ENCODE assay signal across 18 cellular contexts in the genomic region with DNA sequence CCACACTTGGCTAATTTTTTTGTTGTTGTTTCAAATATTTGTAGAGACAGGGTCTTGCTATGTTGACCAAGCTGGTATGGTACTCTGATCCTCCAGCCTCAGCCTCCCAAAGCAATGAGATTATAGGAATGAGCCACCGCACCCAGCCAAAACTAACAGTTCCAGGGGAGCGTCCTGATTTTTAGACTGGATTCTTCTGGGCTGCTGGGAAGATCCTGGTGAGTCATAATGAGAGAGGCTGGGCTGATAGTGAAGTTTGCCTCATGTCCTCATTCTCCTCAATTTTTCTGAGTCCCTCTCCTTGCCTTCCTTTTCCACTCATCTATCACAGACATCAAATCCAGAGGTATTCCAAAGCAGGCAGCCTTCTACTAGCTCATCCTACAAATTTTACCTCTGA.
DNase-seq lines count a peak whose midpoint lies in the region; ATAC-seq, FAIRE-seq and TF ChIP-seq lines count a peak whose summit lies in the region.
"Had no signal": no experiment of that assay in that cellular context is flagged by ENCODE, and none has a peak within 500 bp of the region (broad histone marks: within the 10 kb centered on the region; RNA-seq: fewer than 3 reads in every experiment).

No MANE protein-coding gene starts in this region.

- no peak overlapping the region for H3K4me3 Mint-ChIP-seq in WTC11
- H3K4me3 Mint-ChIP-seq: naive B cell had no signal

- peak overlapping the region; percentile 26; the same call in 1 of the 2 replicates for H3K27ac Mint-ChIP-seq in WTC11

- H3K79me2 ChIP-seq in HCT116 (ENCODE audit: insufficient read depth, low read length): no peaks in the 10 kb centered on the region

- no peaks in the 10 kb centered on the region for H3K27me3 Mint-ChIP-seq in WTC11 (ENCODE audit: low read depth)

- BruUV-seq in HCT116 (replicated peaks; lab: Mats Ljungman, UMichigan): no TSS peak

- intact Hi-C loops in HCT116 (cut with micrococcal nuclease): no loop called here

- no peaks in the 10 kb centered on the region for H3K9me2 ChIP-seq in HCT116 (ENCODE audit: insufficient read depth)

- H3K4me2 ChIP-seq in HCT116 (ENCODE audit: low read length): peak overlapping the region; percentile 39

- H3K9me3 ChIP-seq in HCT116 (ENCODE audit: control insufficient read depth in 1 of 2, insufficient read depth in 1 of 2, low read depth in 1 of 2, low read length in 2 of 2): no peaks in the 10 kb centered on the region
- H3K9me3 ChIP-seq: lower lobe of right lung had no signal

- no peak overlapping the region for H2AFZ ChIP-seq in HCT116 (ENCODE audit: low read depth, low read length, poor library complexity, severe bottlenecking)

- no peaks in the 10 kb centered on the region for H3K36me3 ChIP-seq in HCT116 (ENCODE audit: control insufficient read depth in 1 of 2, insufficient read depth in 2 of 2, low read length in 2 of 2)
- H3K36me3 ChIP-seq: lower lobe of right lung had no signal

- peaks cover 49% of the 10 kb centered on the region for H3K36me3 Mint-ChIP-seq in WTC11
- H3K36me3 Mint-ChIP-seq: naive B cell had no signal

- no peak for TF ChIP-seq RAD21 in HCT116 (IDR thresholded peaks at IDR 0.05; ENCODE audit: low read depth)

- H4K20me1 ChIP-seq in HCT116 (ENCODE audit: insufficient read depth): no peaks in the 10 kb centered on the region

- H3K27ac ChIP-seq in HCT116 (ENCODE audit: low read depth, low read length): no peak overlapping the region
- H3K27ac ChIP-seq: C4-2B, lower lobe of right lung had no signal

- peaks cover 12% of the 10 kb centered on the region for H3K9me3 Mint-ChIP-seq in WTC11

- H3K4me1 Mint-ChIP-seq in WTC11: peaks cover 47% of the 10 kb centered on the region
- H3K4me1 Mint-ChIP-seq: naive B cell had no signal

- RAD21 ChIA-PET in HCT116 (lab: Charles Lee; ENCODE audit: low non-redundant PET in 1 of 2, low total read pairs in 2 of 2, uncharacterized antibody in 2 of 2, unreplicated experiment in 2 of 2): interaction anchor here in 1 of 2 experiments (0.7 kb wide), 1 partner anchor 19 kb away, joined by 3 read pairs; no protein-coding TSS in a partner anchor

- no peak for DNase-seq in HCT116 (ENCODE audit: low read depth, low spot score)
- DNase-seq in WTC11 (ENCODE audit: low spot score): no peak
- DNase-seq in fibroblast of mammary gland (ENCODE audit: low read depth): peak; percentile 76
- peak; percentile 65 for DNase-seq in urothelium cell line (ENCODE audit: low spot score)
- no peak for DNase-seq in germinal center (ENCODE audit: low spot score)
- no peak for DNase-seq in activated CD4-positive, alpha-beta T cell treated with anti-CD3 and anti-CD28 coated beads for 48 hours
- no peak for DNase-seq in hippocampal formation (lab: John Stamatoyannopoulos, UW)
- DNase-seq: activated naive CD4-positive, alpha-beta T cell; dorsolateral prefrontal cortex; foreskin melanocyte; GOT3; lower lobe of right lung; naive B cell; NCI-H2029; stimulated activated CD4-positive, alpha-beta T cell treated with anti-CD3 and anti-CD28 coated beads, Interleukin-4, amount 100 ng/mL, for 24 hours; stimulated activated CD8-positive, alpha-beta memory T cell treated with anti-CD3 and anti-CD28 coated beads, Interleukin-4, amount 100 ng/mL, for 48 hours; T1000 had no signal

- FAIRE-seq in urothelium cell line (lab: Jason Lieb, UNC): no peak

- POLR2A ChIA-PET in HCT116 (lab: Charles Lee) (interaction anchor here (0.7 to 1.5 kb wide), 2 partner anchors 14 to 82 kb away, joined by 3 to 4 read pairs; a partner anchor contains a TSS), WTC11 (lab: Charles Lee) (no interaction called here)

- no peak for TF ChIP-seq POLR2A in HCT116 (IDR thresholded peaks at IDR 0.05; ENCODE audit: borderline replicate concordance, extremely low read depth, insufficient read depth, insufficient read length)

- peaks cover 0 to 37% of the 10 kb centered on the region in 2 experiments; a peak in 2 of 4 replicates for H3K4me1 ChIP-seq in HCT116 (ENCODE audit: control insufficient read depth in 1 of 2, insufficient read depth in 2 of 2, low read length in 2 of 2)
- H3K4me1 ChIP-seq: lower lobe of right lung had no signal

- CTCF ChIA-PET in HCT116 (lab: Charles Lee) (no interaction called here), WTC11 (lab: Charles Lee) (interaction anchor here (0.6 kb wide), 1 partner anchor 28 kb away, joined by 3 read pairs; no protein-coding TSS in a partner anchor)

- H3K27me3 ChIP-seq in HCT116 (ENCODE audit: insufficient read depth, low read length): no peaks in the 10 kb centered on the region

- TF ChIP-seq CTCF in HCT116 (IDR thresholded peaks at IDR 0.05 in 2 of 3, conservative IDR thresholded peaks at IDR 0.05 in 1 of 3; ENCODE audit: borderline replicate concordance in 1 of 3, insufficient read depth in 1 of 3, low read depth in 2 of 3, low read length in 2 of 3) (no peak), WTC11 (IDR thresholded peaks at IDR 0.05) (no peak), fibroblast of mammary gland (conservative IDR thresholded peaks at IDR 0.05; ENCODE audit: control insufficient read depth, insufficient read depth, low read depth, low read length) (no peak)

- ATAC-seq in HCT116 (peak; percentile 48), WTC11 (no peak)
- ATAC-seq: lower lobe of right lung had no signal

- H3K9ac ChIP-seq in HCT116 (ENCODE audit: low read length): no peak overlapping the region

- no peak overlapping the region for H3K4me3 ChIP-seq in HCT116 (replicated peaks in 1 of 2; ENCODE audit: low read depth in 1 of 2, low read length in 2 of 2)
- no peak overlapping the region for H3K4me3 ChIP-seq in fibroblast of mammary gland (ENCODE audit: control insufficient read depth, low read depth, low read length)
- H3K4me3 ChIP-seq: dorsolateral prefrontal cortex, lower lobe of right lung had no signal

TF ChIP-seq in HCT116, 20 proteins besides CTCF, POLR2A, EP300 and RAD21:
- TF ChIP-seq, protein P1, sequence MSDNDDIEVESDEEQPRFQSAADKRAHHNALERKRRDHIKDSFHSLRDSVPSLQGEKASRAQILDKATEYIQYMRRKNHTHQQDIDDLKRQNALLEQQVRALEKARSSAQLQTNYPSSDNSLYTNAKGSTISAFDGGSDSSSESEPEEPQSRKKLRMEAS (IDR thresholded peaks at IDR 0.05): peak; percentile 42; the same call in 1 of the 2 replicates
- peak; percentile 57 for TF ChIP-seq FOSL1 (IDR thresholded peaks at IDR 0.05; ENCODE audit: low read depth)
- no peak for TF ChIP-seq SRF (IDR thresholded peaks at IDR 0.05; ENCODE audit: low read depth)
- TF ChIP-seq, protein P2, sequence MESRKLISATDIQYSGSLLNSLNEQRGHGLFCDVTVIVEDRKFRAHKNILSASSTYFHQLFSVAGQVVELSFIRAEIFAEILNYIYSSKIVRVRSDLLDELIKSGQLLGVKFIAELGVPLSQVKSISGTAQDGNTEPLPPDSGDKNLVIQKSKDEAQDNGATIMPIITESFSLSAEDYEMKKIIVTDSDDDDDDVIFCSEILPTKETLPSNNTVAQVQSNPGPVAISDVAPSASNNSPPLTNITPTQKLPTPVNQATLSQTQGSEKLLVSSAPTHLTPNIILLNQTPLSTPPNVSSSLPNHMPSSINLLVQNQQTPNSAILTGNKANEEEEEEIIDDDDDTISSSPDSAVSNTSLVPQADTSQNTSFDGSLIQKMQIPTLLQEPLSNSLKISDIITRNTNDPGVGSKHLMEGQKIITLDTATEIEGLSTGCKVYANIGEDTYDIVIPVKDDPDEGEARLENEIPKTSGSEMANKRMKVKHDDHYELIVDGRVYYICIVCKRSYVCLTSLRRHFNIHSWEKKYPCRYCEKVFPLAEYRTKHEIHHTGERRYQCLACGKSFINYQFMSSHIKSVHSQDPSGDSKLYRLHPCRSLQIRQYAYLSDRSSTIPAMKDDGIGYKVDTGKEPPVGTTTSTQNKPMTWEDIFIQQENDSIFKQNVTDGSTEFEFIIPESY (IDR thresholded peaks at IDR 0.05; ENCODE audit: extremely low read depth, insufficient replicate concordance, low read length): no peak
- TF ChIP-seq SIN3A (IDR thresholded peaks at IDR 0.05; ENCODE audit: low read depth): no peak

TF ChIP-seq in WTC11, 78 proteins besides CTCF, POLR2A, EP300 and RAD21:
- TF ChIP-seq, protein P3, sequence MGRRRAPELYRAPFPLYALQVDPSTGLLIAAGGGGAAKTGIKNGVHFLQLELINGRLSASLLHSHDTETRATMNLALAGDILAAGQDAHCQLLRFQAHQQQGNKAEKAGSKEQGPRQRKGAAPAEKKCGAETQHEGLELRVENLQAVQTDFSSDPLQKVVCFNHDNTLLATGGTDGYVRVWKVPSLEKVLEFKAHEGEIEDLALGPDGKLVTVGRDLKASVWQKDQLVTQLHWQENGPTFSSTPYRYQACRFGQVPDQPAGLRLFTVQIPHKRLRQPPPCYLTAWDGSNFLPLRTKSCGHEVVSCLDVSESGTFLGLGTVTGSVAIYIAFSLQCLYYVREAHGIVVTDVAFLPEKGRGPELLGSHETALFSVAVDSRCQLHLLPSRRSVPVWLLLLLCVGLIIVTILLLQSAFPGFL (CRISPR knock-in tag; IDR thresholded peaks at IDR 0.05; ENCODE audit: borderline replicate concordance): no peak
- TF ChIP-seq, protein P4, sequence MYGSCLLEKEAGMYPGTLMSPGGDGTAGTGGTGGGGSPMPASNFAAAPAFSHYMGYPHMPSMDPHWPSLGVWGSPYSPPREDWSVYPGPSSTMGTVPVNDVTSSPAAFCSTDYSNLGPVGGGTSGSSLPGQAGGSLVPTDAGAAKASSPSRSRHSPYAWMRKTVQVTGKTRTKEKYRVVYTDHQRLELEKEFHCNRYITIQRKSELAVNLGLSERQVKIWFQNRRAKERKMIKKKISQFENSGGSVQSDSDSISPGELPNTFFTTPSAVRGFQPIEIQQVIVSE (CRISPR knock-in tag; IDR thresholded peaks at IDR 0.05; ENCODE audit: borderline replicate concordance): no peak
- TF ChIP-seq OVOL2 (CRISPR knock-in tag; IDR thresholded peaks at IDR 0.05; ENCODE audit: borderline replicate concordance) (no peak), GTF2I (CRISPR knock-in tag; conservative IDR thresholded peaks at IDR 0.05) (no peak), CREB1 (CRISPR knock-in tag; IDR thresholded peaks at IDR 0.05) (no peak), ZNF219 (CRISPR knock-in tag; IDR thresholded peaks at IDR 0.05; ENCODE audit: borderline replicate concordance) (no peak), FOXP1 (CRISPR knock-in tag; IDR thresholded peaks at IDR 0.05; ENCODE audit: borderline replicate concordance) (no peak), SMAD3 (CRISPR knock-in tag; IDR thresholded peaks at IDR 0.05; ENCODE audit: borderline replicate concordance) (no peak), NR3C1 (CRISPR knock-in tag; conservative IDR thresholded peaks at IDR 0.05; ENCODE audit: low read depth) (no peak), ZBTB21 (CRISPR knock-in tag; IDR thresholded peaks at IDR 0.05; ENCODE audit: borderline replicate concordance) (no peak), SOX15 (CRISPR knock-in tag; IDR thresholded peaks at IDR 0.05) (no peak), KAT7 (CRISPR knock-in tag; IDR thresholded peaks at IDR 0.05; ENCODE audit: borderline replicate concordance) (no peak)

Comparison
In these comparisons a context has a peak if more than half of its experiments do, and no peak if none do; other contexts are left out.
1. DNase-seq: peak in fibroblast of mammary gland (single experiment) and urothelium cell line (single experiment); none in HCT116 (single experiment), WTC11 (single experiment), germinal center (single experiment), activated CD4-positive, alpha-beta T cell treated with anti-CD3 and anti-CD28 coated beads for 48 hours (single experiment) and hippocampal formation (0 of 2).